ENCODE assay signal across 26 cellular contexts in the genomic region with DNA sequence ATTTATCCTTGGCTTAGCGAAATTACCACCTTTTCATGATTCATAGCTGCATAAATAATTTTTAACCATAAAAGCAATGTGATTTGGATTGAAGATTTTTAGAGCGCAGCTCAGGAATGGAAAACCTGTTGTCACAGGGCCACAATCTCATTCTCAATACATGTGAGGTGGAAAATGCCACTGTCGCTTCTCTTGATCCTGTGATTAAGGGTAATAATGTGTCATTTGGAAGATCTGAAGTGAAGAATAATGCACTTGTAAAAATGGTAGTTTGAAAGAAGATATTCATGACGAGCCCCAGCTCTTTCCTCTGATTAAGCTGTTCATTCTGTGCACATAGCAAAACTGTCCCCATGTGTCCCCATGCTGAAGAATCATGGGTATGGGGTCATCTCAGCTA.
"Had no signal": no experiment of that assay in that cellular context is flagged by ENCODE, and none has a peak within 500 bp of the region (broad histone marks: within the 10 kb centered on the region; RNA-seq: fewer than 3 reads in every experiment).

No MANE protein-coding gene starts in this region.

- H3K4me1 ChIP-seq: stomach, testis, thyroid gland, tibial artery, tibial nerve, upper lobe of left lung, upper lobe of right lung, uterus had no signal

- DNase-seq: stimulated activated CD4-positive, alpha-beta T cell treated with anti-CD3 and anti-CD28 coated beads, Interleukin-2, amount 100 ng/mL, for 48 hours; stimulated activated CD4-positive, alpha-beta T cell treated with anti-CD3 and anti-CD28 coated beads, Interleukin-4, amount 100 ng/mL, for 1 hour; stimulated activated CD4-positive, alpha-beta T cell treated with anti-CD3 and anti-CD28 coated beads, Interleukin-4, amount 100 ng/mL, for 24 hours; stimulated activated CD4-positive, alpha-beta T cell treated with anti-CD3 and anti-CD28 coated beads, Interleukin-4, amount 100 ng/mL, for 4 hours; stimulated activated CD8-positive, alpha-beta memory T cell treated with anti-CD3 and anti-CD28 coated beads, Interleukin-4, amount 100 ng/mL, for 48 hours; stimulated activated naive B cell treated with anti-CD40 and anti-IgM and Interleukin-4, amounts not matched to agents 10 μg/mL and 1 μg/mL and 100 μg/mL, for 72 hours; stimulated activated naive CD4-positive, alpha-beta T cell; stimulated activated naive CD4-positive, alpha-beta T cell treated with Interleukin-2 at 50 U/mL for 16 hours; stimulated activated naive CD8-positive, alpha-beta T cell treated with anti-CD3 and anti-CD28 coated beads, Interleukin-15, amount 100 ng/mL, for 72 hours; stimulated activated naive CD8-positive, alpha-beta T cell treated with anti-CD3 and anti-CD28 coated beads, Interleukin-15, Interleukin-2, amounts not matched to agents 100 U/mL and 50 U/mL, for 24 hours; stomach; substantia nigra; testis; thyroid gland; tibial artery; transverse colon; trophoblast cell; upper lobe of left lung; upper lobe of right lung; uterus had no signal

- ATAC-seq: stimulated activated effector memory CD8-positive, alpha-beta T cell treated with anti-CD3 and anti-CD28 coated beads, Interleukin-12 subunit alpha, Interleukin-12 subunit beta, amount 100 ng/mL, for 72 hours; stimulated activated memory B cell treated with anti-CD40 and anti-IgM and Interleukin-4, amounts not matched to agents 10 μg/mL and 1 μg/mL and 100 μg/mL, for 72 hours; stimulated activated naive B cell treated with anti-CD40 and anti-IgM and Interleukin-4, amounts not matched to agents 10 μg/mL and 1 μg/mL and 100 μg/mL, for 72 hours; stimulated activated naive CD8-positive, alpha-beta T cell treated with anti-CD3 and anti-CD28 coated beads, Interleukin-15, amount 100 ng/mL, for 72 hours; stimulated activated naive CD8-positive, alpha-beta T cell treated with anti-CD3 and anti-CD28 coated beads, Interleukin-15, Interleukin-2, amounts not matched to agents 100 U/mL and 50 U/mL, for 24 hours; upper lobe of right lung had no signal

- H3K36me3 ChIP-seq: stomach, suprapubic skin, thoracic aorta, thyroid gland, tibial artery, tibial nerve, transverse colon, upper lobe of left lung, upper lobe of right lung, uterus, vagina had no signal

- H3K27me3 ChIP-seq: stomach, suprapubic skin, testis, thyroid gland, tibial artery, tibial nerve, transverse colon, upper lobe of left lung, upper lobe of right lung, uterus, vagina had no signal

- H3K4me3 ChIP-seq: stomach, suprapubic skin, testis, thoracic aorta, thyroid gland, tibial artery, tibial nerve, transverse colon, upper lobe of left lung, upper lobe of right lung, uterus, vagina had no signal

- H3K9me3 ChIP-seq: testis, thoracic aorta, thyroid gland, upper lobe of right lung, uterus had no signal

- H3K27ac ChIP-seq: stomach, suprapubic skin, testis, thoracic aorta, thyroid gland, tibial artery, tibial nerve, transverse colon, upper lobe of left lung, upper lobe of right lung, uterus, vagina had no signal
